In genomic region chr2:171225989-171226388, GRCh38 we compare ENCODE assay signal across 34 cellular contexts.
"Had no signal": no experiment of that assay in that cellular context is flagged by ENCODE, and none has a peak within 500 bp of the region (broad histone marks: within the 10 kb centered on the region; RNA-seq: fewer than 3 reads in every experiment).

No MANE protein-coding gene starts in this region.

- H3K36me3 ChIP-seq: adrenal gland, cardiac muscle cell, colonic mucosa, gastrocnemius medialis, ovary, transverse colon, vagina had no signal

- H3K27me3 ChIP-seq: adrenal gland, cardiac muscle cell, colonic mucosa, dorsolateral prefrontal cortex, gastrocnemius medialis, ovary, testis, transverse colon, vagina had no signal

- H3K27ac ChIP-seq: adrenal gland, cardiac muscle cell, colonic mucosa, gastrocnemius medialis, ovary, skin epidermis, testis, transverse colon, vagina had no signal

- H3K4me3 Mint-ChIP-seq: activated CD4-positive, alpha-beta memory T cell treated with anti-CD3 and anti-CD28 coated beads, Interleukin-2, amount 10 ng/mL, durations not matched to agents 7 days and 5 days; activated CD4-positive, alpha-beta T cell treated with anti-CD3 and anti-CD28 coated beads, Interleukin-2, amount 10 ng/mL, durations not matched to agents 7 days and 5 days; activated T-cell treated with anti-CD3 and anti-CD28 coated beads, Interleukin-2, amount 50 U/mL, for 4 hours; brain; mesothelial cell of epicardium; naive thymus-derived CD4-positive, alpha-beta T cell; stimulated activated effector memory CD8-positive, alpha-beta T cell treated with anti-CD3 and anti-CD28 coated beads, Interleukin-12 subunit alpha, Interleukin-12 subunit beta, amount 100 ng/mL, for 72 hours; WTC11 had no signal

- H3K9me3 Mint-ChIP-seq: activated CD4-positive, alpha-beta memory T cell treated with anti-CD3 and anti-CD28 coated beads, Interleukin-2, amount 10 ng/mL, durations not matched to agents 7 days and 5 days; activated T-cell treated with anti-CD3 and anti-CD28 coated beads, Interleukin-2, amount 50 U/mL, for 4 hours; stimulated activated effector memory CD8-positive, alpha-beta T cell treated with anti-CD3 and anti-CD28 coated beads, Interleukin-12 subunit alpha, Interleukin-12 subunit beta, amount 100 ng/mL, for 72 hours had no signal

- H3K4me3 ChIP-seq: adrenal gland, cardiac muscle cell, colonic mucosa, dorsolateral prefrontal cortex, gastrocnemius medialis, ovary, skin epidermis, testis, transverse colon, vagina had no signal

- DNase-seq: activated CD4-positive, alpha-beta memory T cell treated with anti-CD3 and anti-CD28 coated beads, Interleukin-2, amount 10 ng/mL, durations not matched to agents 7 days and 5 days; activated CD4-positive, alpha-beta T cell treated with anti-CD3 and anti-CD28 coated beads for 1 hour; activated CD4-positive, alpha-beta T cell treated with anti-CD3 and anti-CD28 coated beads, Interleukin-2, amount 10 ng/mL, durations not matched to agents 7 days and 5 days; activated CD8-positive, alpha-beta memory T cell treated with anti-CD3 and anti-CD28 coated beads, Interleukin-2, amount 50 U/mL, for 48 hours; activated naive CD4-positive, alpha-beta T cell; activated T-cell treated with anti-CD3 and anti-CD28 coated beads, Interleukin-2, amount 50 U/mL, for 4 hours; adrenal gland; aorta; cerebellar nuclear complex; colonic mucosa; dorsolateral prefrontal cortex; effector memory CD4-positive, alpha-beta T cell; erythroblast; gastrocnemius medialis; glutamatergic neuron; kidney; left colon; naive thymus-derived CD4-positive, alpha-beta T cell; ovary; retina; stimulated activated CD4-positive, alpha-beta T cell treated with anti-CD3 and anti-CD28 coated beads, Interleukin-4, amount 100 ng/mL, for 24 hours; testis; transverse colon had no signal

- H3K4me1 Mint-ChIP-seq: activated CD4-positive, alpha-beta memory T cell treated with anti-CD3 and anti-CD28 coated beads, Interleukin-2, amount 10 ng/mL, durations not matched to agents 7 days and 5 days; activated CD4-positive, alpha-beta T cell treated with anti-CD3 and anti-CD28 coated beads, Interleukin-2, amount 10 ng/mL, durations not matched to agents 7 days and 5 days; brain; mesothelial cell of epicardium; stimulated activated effector memory CD8-positive, alpha-beta T cell treated with anti-CD3 and anti-CD28 coated beads, Interleukin-12 subunit alpha, Interleukin-12 subunit beta, amount 100 ng/mL, for 72 hours had no signal

- H3K9me3 ChIP-seq: adrenal gland, colonic mucosa, gastrocnemius medialis, ovary, testis, transverse colon, vagina had no signal

- ATAC-seq: gastrocnemius medialis; left colon; naive thymus-derived CD4-positive, alpha-beta T cell; sciatic nerve; WTC11 had no signal

- H3K27ac Mint-ChIP-seq: activated CD4-positive, alpha-beta memory T cell treated with anti-CD3 and anti-CD28 coated beads, Interleukin-2, amount 10 ng/mL, durations not matched to agents 7 days and 5 days; activated CD4-positive, alpha-beta T cell treated with anti-CD3 and anti-CD28 coated beads, Interleukin-2, amount 10 ng/mL, durations not matched to agents 7 days and 5 days; activated naive CD4-positive, alpha-beta T cell treated with anti-CD3 and anti-CD28 coated beads, Interleukin-2, amount 50 U/mL, for 72 hours; activated T-helper 2 cell treated with anti-CD3 and anti-CD28 coated beads, Interferon-gamma antibody, Interleukin-2, Interleukin-4, amounts not matched to agents 10 μg/mL and 5 μg/mL and 100 μg/mL, durations not matched to agents 14 hours and 24 hours and 36 hours; mesothelial cell of epicardium; naive thymus-derived CD4-positive, alpha-beta T cell; progenitor cell of endocrine pancreas; stimulated activated effector memory CD8-positive, alpha-beta T cell treated with anti-CD3 and anti-CD28 coated beads, Interleukin-12 subunit alpha, Interleukin-12 subunit beta, amount 100 ng/mL, for 72 hours; WTC11 had no signal

- H3K4me1 ChIP-seq: adrenal gland, colonic mucosa, gastrocnemius medialis, testis, transverse colon, vagina had no signal

- H3K27me3 Mint-ChIP-seq: brain; naive thymus-derived CD4-positive, alpha-beta T cell; progenitor cell of endocrine pancreas had no signal
